Comparison of ENCODE assay signal across 19 cellular contexts in genomic region chr10:46001187-46001756, GRCh38. TPM values are rescaled to one million over a fixed set of nuclear protein-coding genes. Genes with fewer than 3 reads are reported as not detected.
"Had no signal": no experiment of that assay in that cellular context is flagged by ENCODE, and none has a peak within 500 bp of the region (broad histone marks: within the 10 kb centered on the region; RNA-seq: fewer than 3 reads in every experiment).

No MANE protein-coding gene starts in this region.

- H3K9me3 ChIP-seq: right atrium auricular region, suprapubic skin, upper lobe of left lung had no signal

- H3K4me1 ChIP-seq: right atrium auricular region, suprapubic skin had no signal

- ATAC-seq: natural killer cell had no signal

- DNase-seq: activated CD4-positive, alpha-beta T cell treated with anti-CD3 and anti-CD28 coated beads, Interleukin-2, amount 50 U/mL, for 48 hours; activated effector memory CD4-positive, alpha-beta T cell treated with Interleukin-2 at 50 U/mL for 16 hours; activated T-cell treated with anti-CD3 and anti-CD28 coated beads, Interleukin-2, amount 50 U/mL, for 1 hour; aorta; cerebellar nuclear complex; effector memory CD4-positive, alpha-beta T cell; immature natural killer cell; mesendoderm; natural killer cell; posterior cingulate gyrus; stimulated activated CD4-positive, alpha-beta T cell treated with anti-CD3 and anti-CD28 coated beads, Interleukin-15, amount 100 ng/mL, for 24 hours; stimulated activated CD4-positive, alpha-beta T cell treated with anti-CD3 and anti-CD28 coated beads, Interleukin-4, amount 100 ng/mL, for 24 hours; stimulated activated naive CD4-positive, alpha-beta T cell treated with Interleukin-2 at 50 U/mL for 16 hours; upper lobe of left lung had no signal

- H3K27me3 ChIP-seq: right atrium auricular region, suprapubic skin, upper lobe of left lung had no signal

- H3K27ac ChIP-seq: right atrium auricular region, skin epidermis, suprapubic skin, upper lobe of left lung had no signal

- H3K4me3 ChIP-seq: right atrium auricular region, skin epidermis, suprapubic skin, upper lobe of left lung had no signal

RNA-seq across cellular contexts. Expression of gene MSMB, which starts 44.8 kb away (rescaled TPM):
- total RNA-seq: aorta, fibroblast of lung, frontal cortex, natural killer cell, right atrium auricular region had no signal
- polyA plus RNA-seq: aorta, fibroblast of lung, immature natural killer cell had no signal
